Comparison of ENCODE assay signal across 11 cellular contexts in genomic region chr10:89553064-89553734, GRCh38. TPM values are rescaled to one million over a fixed set of nuclear protein-coding genes. Genes with fewer than 3 reads are reported as not detected.
DNase-seq lines count a peak whose midpoint lies in the region; TF ChIP-seq lines count a peak whose summit lies in the region.
"Had no signal": no experiment of that assay in that cellular context is flagged by ENCODE, and none has a peak within 500 bp of the region (broad histone marks: within the 10 kb centered on the region; RNA-seq: fewer than 3 reads in every experiment).

No MANE protein-coding gene starts in this region.

- H3K9me3 ChIP-seq in osteoblast (ENCODE audit: low read depth, low read length), result no peaks in the 10 kb centered on the region
- no peaks in the 10 kb centered on the region for H3K9me3 ChIP-seq in BE2C

- no peaks in the 10 kb centered on the region for H3K79me2 ChIP-seq in osteoblast (ENCODE audit: insufficient read depth, low read length)

- H3K4me3 ChIP-seq in osteoblast (ENCODE audit: insufficient read depth, low read length), result no peak overlapping the region
- H3K4me3 ChIP-seq in BE2C (ENCODE audit: low read depth, low read length), result no peak overlapping the region
- H3K4me3 ChIP-seq: SK-N-MC, skin epidermis had no signal

- no peaks in the 10 kb centered on the region for H4K20me1 ChIP-seq in osteoblast (ENCODE audit: insufficient read depth, low read length)

- no peaks in the 10 kb centered on the region for H3K27me3 ChIP-seq in osteoblast (ENCODE audit: insufficient read depth, low read length)
- no peaks in the 10 kb centered on the region for H3K27me3 ChIP-seq in BE2C

- peak overlapping the region; percentile 16 for H3K4me2 ChIP-seq in osteoblast (ENCODE audit: insufficient read depth, low read length)

- H3K36me3 ChIP-seq in osteoblast (ENCODE audit: insufficient read depth, low read length) (no peaks in the 10 kb centered on the region), BE2C (no peaks in the 10 kb centered on the region)

- DNase-seq in AG20443 (ENCODE audit: low spot score), result peak; percentile 71
- DNase-seq in NCI-H69 (lab: John Stamatoyannopoulos, UW), result peak; percentile 18
- DNase-seq in fibroblast of gingiva (ENCODE audit: low read depth), result peak; percentile 87
- DNase-seq in osteoblast (ENCODE audit: insufficient read length, low spot score, missing footprints), result peak; percentile 86
- no peak for DNase-seq in BE2C
- DNase-seq in NCI-H524 (lab: John Stamatoyannopoulos, UW), result no peak
- DNase-seq in germinal center (ENCODE audit: low spot score), result no peak
- no peak for DNase-seq in activated CD8-positive, alpha-beta memory T cell treated with anti-CD3 and anti-CD28 coated beads, Interleukin-2, amount 50 U/mL, for 4 hours
- DNase-seq: NCI-H2081 had no signal

- TF ChIP-seq CTCF in osteoblast (IDR thresholded peaks at IDR 0.05; ENCODE audit: extremely low read depth, low read depth, low read length) (no peak), BE2C (IDR thresholded peaks at IDR 0.05; ENCODE audit: low read depth, low read length) (no peak)

- H3K27ac ChIP-seq in osteoblast (ENCODE audit: low read depth, low read length), result peak overlapping the region; percentile 50
- H3K27ac ChIP-seq: SK-N-MC, skin epidermis had no signal

- peaks cover 16% of the 10 kb centered on the region for H3K4me1 ChIP-seq in osteoblast (ENCODE audit: insufficient read depth, low read length)
- H3K4me1 ChIP-seq in BE2C, result no peaks in the 10 kb centered on the region

- H2AFZ ChIP-seq in osteoblast (ENCODE audit: low read length), result no peak overlapping the region

RNA-seq across cellular contexts. Expression of gene SLC16A12, which starts 17.8 kb away (rescaled TPM):
- total RNA-seq in osteoblast, result under 0.01 TPM in 2 replicates
- polyA plus RNA-seq in BE2C (2012; ENCODE audit: insufficient read depth, insufficient read length, low read depth), result not detected

Comparison
In these comparisons a context has a peak if more than half of its experiments do, and no peak if none do; other contexts are left out.
1. DNase-seq: peak in AG20443 (single experiment), NCI-H69 (single experiment), fibroblast of gingiva (single experiment) and osteoblast (single experiment); none in BE2C (single experiment), NCI-H524 (0 of 2), germinal center (single experiment) and activated CD8-positive, alpha-beta memory T cell treated with anti-CD3 and anti-CD28 coated beads, Interleukin-2, amount 50 U/mL, for 4 hours (single experiment).